12 cellular contexts compared by ENCODE assay signal in genomic region chr5:139148306-139148705, GRCh38. TPM values are rescaled to one million over a fixed set of nuclear protein-coding genes. Genes with fewer than 3 reads are reported as not detected.
DNase-seq lines count a peak whose midpoint lies in the region; TF ChIP-seq lines count a peak whose summit lies in the region.
"Had no signal": no experiment of that assay in that cellular context is flagged by ENCODE, and none has a peak within 500 bp of the region (broad histone marks: within the 10 kb centered on the region; RNA-seq: fewer than 3 reads in every experiment).

No MANE protein-coding gene starts in this region.

- DNase-seq in NCI-H345 treated with DMSO at 0.1 percent for 48 hours (lab: John Stamatoyannopoulos, UW; ENCODE audit: unreplicated experiment) (peak; percentile 34), esophagus muscularis mucosa (ENCODE audit: extremely low spot score) (no peak), renal cortical epithelial cell (ENCODE audit: low read depth) (peak; percentile 23), NCI-H1436 treated with DMSO at 0.1 percent for 48 hours (lab: John Stamatoyannopoulos, UW) (no peak), BE2C (no peak), T1000 (lab: John Stamatoyannopoulos, UW) (no peak), NCI-H2227 (lab: John Stamatoyannopoulos, UW; ENCODE audit: unreplicated experiment) (no peak)
- DNase-seq: activated naive CD8-positive, alpha-beta T cell treated with anti-CD3 and anti-CD28 coated beads for 36 hours; mesendoderm; SHP77 treated with DMSO at 0.1 percent for 48 hours; stimulated activated CD8-positive, alpha-beta memory T cell treated with anti-CD3 and anti-CD28 coated beads, Interleukin-4, amount 100 ng/mL, for 48 hours had no signal

- TF ChIP-seq CTCF in C4-2B (conservative IDR thresholded peaks at IDR 0.05), result no peak
- TF ChIP-seq CTCF in esophagus muscularis mucosa (IDR thresholded peaks at IDR 0.05), result no peak
- TF ChIP-seq CTCF in BE2C (IDR thresholded peaks at IDR 0.05; ENCODE audit: low read depth, low read length), result no peak

- intact Hi-C loops in esophagus muscularis mucosa (cut with DNase I), result loop anchor here (5.0 kb wide), 1 partner anchor 39 kb away; no protein-coding TSS in a partner anchor

- H3K27ac ChIP-seq in C4-2B, result peak overlapping the region; percentile 89
- peak overlapping the region; percentile 42 to 66 (median 54) for H3K27ac ChIP-seq in esophagus muscularis mucosa (replicated peaks in 1 of 4)

- H3K27me3 ChIP-seq in esophagus muscularis mucosa (no peaks in the 10 kb centered on the region), BE2C (no peaks in the 10 kb centered on the region)

- no peaks in the 10 kb centered on the region for H3K9me3 ChIP-seq in esophagus muscularis mucosa
- H3K9me3 ChIP-seq in BE2C, result no peaks in the 10 kb centered on the region

- TF ChIP-seq POLR2A in esophagus muscularis mucosa (IDR thresholded peaks at IDR 0.05; ENCODE audit: low read depth), result no peak

- WGBS in esophagus muscularis mucosa, result 54% methylated on average over 2 of the region's 2 CpGs

- no peak overlapping the region for H3K4me3 ChIP-seq in esophagus muscularis mucosa
- H3K4me3 ChIP-seq in BE2C (ENCODE audit: low read depth, low read length), result no peak overlapping the region

- peaks cover 36 to 52% (median 50%) of the 10 kb centered on the region in 4 donors for H3K4me1 ChIP-seq in esophagus muscularis mucosa
- H3K4me1 ChIP-seq in BE2C, result peaks cover 26% of the 10 kb centered on the region

- no peak for TF ChIP-seq EP300 in esophagus muscularis mucosa (IDR thresholded peaks at IDR 0.05)

- H3K36me3 ChIP-seq in esophagus muscularis mucosa (no peaks in the 10 kb centered on the region), BE2C (no peaks in the 10 kb centered on the region)

RNA-seq across cellular contexts. Expression of gene SIL1, which starts 49.9 kb away (rescaled TPM):
- total RNA-seq in esophagus muscularis mucosa (10 to 100 TPM; 20.3 to 39.2 (median 29.1) TPM), renal cortical epithelial cell (59.7 and 160 TPM in 2 replicates)
- 113 TPM for polyA plus RNA-seq in BE2C (2012; ENCODE audit: insufficient read depth, insufficient read length, low read depth)

Comparison
In these comparisons a context has a peak if more than half of its experiments do, and no peak if none do; other contexts are left out.
1. DNase-seq: peak in NCI-H345 treated with DMSO at 0.1 percent for 48 hours (single experiment) and renal cortical epithelial cell (single experiment); none in esophagus muscularis mucosa (single experiment), NCI-H1436 treated with DMSO at 0.1 percent for 48 hours (single experiment), BE2C (single experiment), T1000 (single experiment) and NCI-H2227 (single experiment).